Comparison of ENCODE assay signal across 35 cellular contexts in genomic region chr20:9994676-9995075, GRCh38.
"Had no signal": no experiment of that assay in that cellular context is flagged by ENCODE, and none has a peak within 500 bp of the region (broad histone marks: within the 10 kb centered on the region; RNA-seq: fewer than 3 reads in every experiment).

No MANE protein-coding gene starts in this region.

- H3K27me3 ChIP-seq: MG63 had no signal

- H3K9me3 ChIP-seq: MG63 had no signal

- H3K36me3 ChIP-seq: MG63 had no signal

- H3K4me3 ChIP-seq: MG63 had no signal

- DNase-seq: Karpas-422, Kasumi-1, MG63, MM.1S, MV-4-11, NCI-H1048, NCI-H1092, NCI-H1092 treated with DMSO at 0.1 percent for 48 hours, NCI-H1105, NCI-H1105 treated with DMSO at 0.1 percent for 48 hours, NCI-H1417, NCI-H1417 treated with DMSO at 0.1 percent for 48 hours, NCI-H1436, NCI-H1436 treated with DMSO at 0.1 percent for 48 hours, NCI-H146, NCI-H1694, NCI-H1694 treated with DMSO at 0.1 percent for 48 hours, NCI-H187, NCI-H187 treated with DMSO at 0.1 percent for 48 hours, NCI-H1930, NCI-H2029, NCI-H2029 treated with DMSO at 0.1 percent for 48 hours, NCI-H2081, NCI-H2081 treated with DMSO at 0.1 percent for 48 hours, NCI-H2107, NCI-H2171, NCI-H2171 treated with DMSO at 0.1 percent for 48 hours, NCI-H2227 treated with DMSO at 0.1 percent for 48 hours, NCI-H226, NCI-H345, NCI-H446, NCI-H446 treated with DMSO at 0.1 percent for 48 hours, NCI-H510A, NCI-H510A treated with DMSO at 0.1 percent for 48 hours, NCI-H524 had no signal
